ENCODE assay signal across 1 cellular context in the genomic region with DNA sequence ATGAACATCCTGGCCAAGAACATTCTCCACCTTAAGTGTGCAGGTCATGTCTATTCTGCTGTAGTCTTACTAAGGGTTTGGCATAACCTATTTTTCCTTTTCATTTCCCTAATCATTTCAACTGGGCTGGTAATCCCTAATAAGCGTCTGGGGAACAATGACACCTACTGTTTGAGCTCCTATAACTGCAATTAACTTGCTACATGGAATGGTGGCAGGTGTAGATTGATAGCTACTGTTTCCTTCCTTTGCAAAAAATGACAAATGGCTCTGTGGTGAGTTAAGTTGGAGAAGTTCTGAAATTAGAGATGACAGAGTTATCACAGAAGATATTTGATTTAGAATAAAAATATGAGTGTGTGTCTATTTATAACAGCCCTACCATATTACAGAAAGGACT.
TF ChIP-seq lines count a peak whose summit lies in the region.

No MANE protein-coding gene starts in this region.

TF ChIP-seq in H1, 55 proteins besides CTCF, POLR2A, EP300 and RAD21:
- TF ChIP-seq CTBP2 (IDR thresholded peaks at IDR 0.05; ENCODE audit: borderline replicate concordance, insufficient read depth, insufficient read length, low read length) (no peak), KDM1A (IDR thresholded peaks at IDR 0.05; ENCODE audit: borderline replicate concordance, low read length) (no peak), SUZ12 (IDR thresholded peaks at IDR 0.05; ENCODE audit: low read length) (no peak), CBX5 (IDR thresholded peaks at IDR 0.05; ENCODE audit: low read depth, low read length) (no peak), SIRT6 (IDR thresholded peaks at IDR 0.05; ENCODE audit: low read length) (no peak), SRF (IDR thresholded peaks at IDR 0.05; ENCODE audit: low read depth, low read length) (no peak), GABPA (IDR thresholded peaks at IDR 0.05; ENCODE audit: borderline replicate concordance, insufficient read depth, low read length) (no peak), SP2 (IDR thresholded peaks at IDR 0.05; ENCODE audit: low read length) (no peak), TBP (IDR thresholded peaks at IDR 0.05; ENCODE audit: low read depth, low read length) (no peak)
- TF ChIP-seq, protein P1, sequence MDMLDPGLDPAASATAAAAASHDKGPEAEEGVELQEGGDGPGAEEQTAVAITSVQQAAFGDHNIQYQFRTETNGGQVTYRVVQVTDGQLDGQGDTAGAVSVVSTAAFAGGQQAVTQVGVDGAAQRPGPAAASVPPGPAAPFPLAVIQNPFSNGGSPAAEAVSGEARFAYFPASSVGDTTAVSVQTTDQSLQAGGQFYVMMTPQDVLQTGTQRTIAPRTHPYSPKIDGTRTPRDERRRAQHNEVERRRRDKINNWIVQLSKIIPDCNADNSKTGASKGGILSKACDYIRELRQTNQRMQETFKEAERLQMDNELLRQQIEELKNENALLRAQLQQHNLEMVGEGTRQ (IDR thresholded peaks at IDR 0.05; ENCODE audit: low read length), result no peak
TF ChIP-seq in H1: peak in this region for 0.
